ENCODE assay signal across 26 cellular contexts in genomic region chr12:103278329-103278728, GRCh38.
"Had no signal": no experiment of that assay in that cellular context is flagged by ENCODE, and none has a peak within 500 bp of the region (broad histone marks: within the 10 kb centered on the region; RNA-seq: fewer than 3 reads in every experiment).

No MANE protein-coding gene starts in this region.

- DNase-seq: activated CD4-positive, alpha-beta memory T cell treated with anti-CD3 and anti-CD28 coated beads for 36 hours; activated CD4-positive, alpha-beta T cell treated with anti-CD3 and anti-CD28 coated beads, Interleukin-2, amount 10 ng/mL, durations not matched to agents 7 days and 5 days; activated CD4-positive, CD25-positive, alpha-beta regulatory T cell; activated CD8-positive, alpha-beta memory T cell treated with anti-CD3 and anti-CD28 coated beads for 24 hours; activated naive CD4-positive, alpha-beta T cell treated with anti-CD3 and anti-CD28 coated beads, Interleukin-2, amount 50 U/mL, for 16 hours; activated T-cell treated with anti-CD3 and anti-CD28 coated beads, Interleukin-2, amount 50 U/mL, for 4 hours; aorta; caudate nucleus; colonic mucosa; KG1; MV-4-11; NCI-H1092 treated with DMSO at 0.1 percent for 48 hours; NCI-H1417 treated with DMSO at 0.1 percent for 48 hours; NCI-H1694; NCI-H2029; NCI-H526 treated with DMSO at 0.1 percent for 48 hours; PC-9; RPMI8226; T-cell; T-helper 2 cell; T1000 had no signal

- H3K4me3 ChIP-seq: breast epithelium, colonic mucosa, PC-9, SK-N-MC had no signal

- FAIRE-seq: TTC549 had no signal

- H3K9me3 ChIP-seq: breast epithelium, colonic mucosa had no signal

- H3K4me1 ChIP-seq: breast epithelium, colonic mucosa had no signal

- H3K4me2 ChIP-seq: PC-9 had no signal

- H3K36me3 ChIP-seq: breast epithelium, colonic mucosa had no signal

- H3K27me3 ChIP-seq: breast epithelium, colonic mucosa had no signal

- ATAC-seq: activated T-cell treated with anti-CD3 and anti-CD28 coated beads, Interleukin-2, amount 50 U/mL, for 4 hours; Right ventricle myocardium inferior; T-cell had no signal

- H3K27ac ChIP-seq: breast epithelium, colonic mucosa, PC-9, SK-N-MC, VCaP had no signal

- H2AFZ ChIP-seq: PC-9 had no signal
